ENCODE assay signal across 5 cellular contexts in genomic region chr5:171851251-171851650, GRCh38.
"Had no signal": no experiment of that assay in that cellular context is flagged by ENCODE, and none has a peak within 500 bp of the region (broad histone marks: within the 10 kb centered on the region; RNA-seq: fewer than 3 reads in every experiment).

No MANE protein-coding gene starts in this region.

- DNase-seq: GOT3, KG1 had no signal

- H3K9me3 ChIP-seq: HAP-1 had no signal

- H3K36me3 ChIP-seq: HAP-1 had no signal

- H3K27ac ChIP-seq: GM23248, HL-60 had no signal

- H3K4me1 ChIP-seq: HAP-1 had no signal

- H2AFZ ChIP-seq: GM23248 had no signal

- H3K9ac ChIP-seq: GM23248 had no signal

- H3K4me3 ChIP-seq: GM23248, HAP-1 had no signal
